In the genomic region with DNA sequence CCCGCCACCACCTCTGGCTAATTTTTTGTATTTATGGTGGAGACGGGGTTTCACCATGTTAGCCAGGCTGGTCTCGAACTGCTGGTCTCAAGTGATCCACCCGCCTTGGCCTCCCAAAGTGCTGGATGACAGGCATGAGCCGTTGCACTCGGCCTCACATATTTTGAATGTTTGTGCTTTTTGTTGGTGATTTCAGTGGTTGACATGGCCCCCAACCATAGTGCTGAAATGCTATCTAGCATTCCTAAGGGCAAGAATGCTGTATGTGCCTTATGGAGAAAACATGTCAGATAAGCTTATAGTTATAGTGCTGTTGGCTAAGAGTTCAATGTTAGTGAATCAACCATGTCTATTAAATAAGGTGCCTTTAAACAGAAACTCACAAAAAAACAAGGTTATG, we compare ENCODE assay signal across 27 cellular contexts. TPM values are rescaled to one million over a fixed set of nuclear protein-coding genes. Genes with fewer than 3 reads are reported as not detected.
DNase-seq lines count a peak whose midpoint lies in the region; ATAC-seq, FAIRE-seq and TF ChIP-seq lines count a peak whose summit lies in the region.
"Had no signal": no experiment of that assay in that cellular context is flagged by ENCODE, and none has a peak within 500 bp of the region (broad histone marks: within the 10 kb centered on the region; RNA-seq: fewer than 3 reads in every experiment).

No MANE protein-coding gene starts in this region.

- WGBS in heart right ventricle, 2 donors = 83 to 92% methylated on average over 6 of the region's 6 CpGs

- TF ChIP-seq CTCF in heart right ventricle (IDR thresholded peaks at IDR 0.05) (no peak), kidney (IDR thresholded peaks at IDR 0.05; ENCODE audit: borderline replicate concordance, extremely low read depth, insufficient read depth) (no peak), foreskin fibroblast (IDR thresholded peaks at IDR 0.05; ENCODE audit: low read depth, low read length) (no peak)

- H3K4me1 ChIP-seq in heart right ventricle (peaks cover 12 to 25% (median 20%) of the 10 kb centered on the region in 9 donors), kidney (ENCODE audit: control insufficient read depth in 1 of 2, insufficient read depth in 1 of 2, low read depth in 1 of 2, low read length in 2 of 2) (no peaks in the 10 kb centered on the region)
- H3K4me1 ChIP-seq: ascending aorta had no signal

- H3K27ac Mint-ChIP-seq in T-helper 17 cell = peak overlapping the region; percentile 72
- H3K27ac Mint-ChIP-seq: type B pancreatic cell had no signal

- H3K27me3 ChIP-seq in heart right ventricle = no peaks in the 10 kb centered on the region
- H3K27me3 ChIP-seq: ascending aorta; BLaER1 treated with 17β-estradiol and CSF1 and Interleukin-3, amounts not matched to agents 10 nM and 100 nM; SJCRH30 had no signal

- H3K27ac ChIP-seq in heart right ventricle = no peak overlapping the region
- no peak overlapping the region for H3K27ac ChIP-seq in kidney (ENCODE audit: low read depth in 2 of 2, low read length in 2 of 2)
- H3K27ac ChIP-seq: ascending aorta, left ventricle myocardium inferior, SJCRH30, skin epidermis had no signal

- peaks cover 62% of the 10 kb centered on the region for H3K4me1 Mint-ChIP-seq in T-helper 17 cell

- no peak for FAIRE-seq in kidney (lab: Jason Lieb, UNC)
- FAIRE-seq: GM12878, H1, TTC549 had no signal

- no peak overlapping the region for H3K9ac ChIP-seq in kidney (ENCODE audit: low read length in 2 of 2)

- H3K36me3 ChIP-seq in heart right ventricle = no peaks in the 10 kb centered on the region
- no peaks in the 10 kb centered on the region for H3K36me3 ChIP-seq in kidney (ENCODE audit: control insufficient read depth in 1 of 2, insufficient read depth in 2 of 2, low read length in 2 of 2)
- H3K36me3 ChIP-seq: ascending aorta, left ventricle myocardium inferior, SJCRH30 had no signal

- intact Hi-C loops in left cardiac atrium (cut with DNase I) = no loop called here
- intact Hi-C loops in heart right ventricle (cut with DNase I) = no loop called here
- intact Hi-C loops in kidney (cut with DNase I) = no loop called here

- no peaks in the 10 kb centered on the region for H3K27me3 Mint-ChIP-seq in T-helper 17 cell
- H3K27me3 Mint-ChIP-seq: type B pancreatic cell had no signal

- peak overlapping the region; percentile 33 for H3K4me3 Mint-ChIP-seq in T-helper 17 cell
- H3K4me3 Mint-ChIP-seq: type B pancreatic cell had no signal

- no peak for ATAC-seq in left cardiac atrium
- no peak for ATAC-seq in heart right ventricle
- no peak for ATAC-seq in T-helper 17 cell
- no peak for ATAC-seq in HG03354 (IDR thresholded peaks at IDR 0.05; ENCODE audit: poor library complexity, severe bottlenecking, unreplicated experiment)
- ATAC-seq: activated CD4-positive, CD25-positive, alpha-beta regulatory T cell treated with anti-CD3 and anti-CD28 coated beads, Interleukin-2, amount 50 U/mL, for 24 hours; GM12878 had no signal

- H3K36me3 Mint-ChIP-seq in T-helper 17 cell (ENCODE audit: low read depth) = peaks cover 11% of the 10 kb centered on the region
- H3K36me3 Mint-ChIP-seq: type B pancreatic cell had no signal

- DNase-seq in left cardiac atrium (peak; percentile 2), heart right ventricle (no peak), T-helper 17 cell (no peak), kidney (peak; percentile 39), foreskin fibroblast (no peak), NCI-H526 treated with DMSO at 0.1 percent for 48 hours (lab: John Stamatoyannopoulos, UW) (no peak)
- DNase-seq: activated CD4-positive, alpha-beta T cell treated with anti-CD3 and anti-CD28 coated beads, Interleukin-2, amount 50 U/mL, for 48 hours; activated naive CD4-positive, alpha-beta T cell treated with anti-CD3 and anti-CD28 coated beads, Interleukin-2, amount 50 U/mL, for 16 hours; EL; hypothalamus; left ventricle myocardium inferior; NCI-H1048; NCI-H1694; NCI-H446 treated with DMSO at 0.1 percent for 48 hours; SJCRH30; stimulated activated CD4-positive, alpha-beta T cell treated with anti-CD3 and anti-CD28 coated beads, Interleukin-1b, Interleukin-23, amount 100 ng/mL, for 48 hours; stimulated activated CD8-positive, alpha-beta memory T cell treated with anti-CD3 and anti-CD28 coated beads, Interleukin-4, amount 100 ng/mL, for 48 hours had no signal

- peaks cover 0 to 7% (median 0%) of the 10 kb centered on the region in 11 donors for H3K9me3 ChIP-seq in heart right ventricle
- H3K9me3 ChIP-seq in T-helper 17 cell (ENCODE audit: control insufficient read depth, low read length, poor library complexity, severe bottlenecking) = no peaks in the 10 kb centered on the region
- H3K9me3 ChIP-seq in kidney (ENCODE audit: control insufficient read depth in 1 of 2, low read length in 2 of 2) = no peaks in the 10 kb centered on the region
- H3K9me3 ChIP-seq: ascending aorta, left ventricle myocardium inferior had no signal

- no peak overlapping the region for H3K4me3 ChIP-seq in heart right ventricle
- no peak overlapping the region for H3K4me3 ChIP-seq in kidney (ENCODE audit: low read length in 2 of 2)
- H3K4me3 ChIP-seq in foreskin fibroblast (ENCODE audit: low read depth in 1 of 2, low read length in 2 of 2) = no peak overlapping the region
- H3K4me3 ChIP-seq: ascending aorta; BLaER1 treated with 17β-estradiol and CSF1 and Interleukin-3, amounts not matched to agents 10 nM and 100 nM; GM12878; left ventricle myocardium inferior; SJCRH30; skin epidermis had no signal

RNA-seq across cellular contexts. Expression of gene ZAP70, which starts 8.9 kb away (rescaled TPM):
- total RNA-seq in left cardiac atrium (1 to 10 TPM; 1.6 to 2.6 TPM), heart right ventricle (1 to 10 TPM in 3 of 10 donors, under 1 TPM in 7; 0.42 to 8.7 (median 0.67) TPM), T-helper 17 cell (100 to 1,000 TPM; 406 to 439 TPM), kidney (15.0 TPM)
- polyA plus RNA-seq in heart right ventricle (1 to 10 TPM in 1 of 2 donors, under 1 TPM in 1; 0.61 to 1.3 TPM), kidney (ENCODE audit: insufficient read depth, low read depth, low replicate concordance) (0.37 TPM)
- total RNA-seq: H1, renal cortical epithelial cell had no signal

RNA-seq across cellular contexts. Expression of gene C2orf92, which starts 52.7 kb away (rescaled TPM):
- 1 to 10 TPM; 2.7 to 3.9 TPM for total RNA-seq in left cardiac atrium
- total RNA-seq in heart right ventricle = 1 to 10 TPM; 1.5 to 4.4 (median 2.9) TPM
- 10 to 100 TPM in 1 of 2 donors, under 1 TPM in 1; 0.83 to 25.4 TPM for polyA plus RNA-seq in heart right ventricle
- total RNA-seq in T-helper 17 cell = 10 to 100 TPM; 12.5 to 13.5 TPM
- 7.3 TPM for total RNA-seq in kidney
- polyA plus RNA-seq in kidney (ENCODE audit: insufficient read depth, low read depth, low replicate concordance) = 3.3 TPM

RNA-seq across cellular contexts. Expression of gene ACTR1B, which starts 58.4 kb away (rescaled TPM):
- 10 to 100 TPM; 51.0 to 65.3 TPM for total RNA-seq in left cardiac atrium
- 10 to 100 TPM; 62.8 to 78.1 (median 71.4) TPM for total RNA-seq in heart right ventricle
- polyA plus RNA-seq in heart right ventricle = 10 to 100 TPM; 43.4 to 87.5 TPM
- total RNA-seq in T-helper 17 cell = 10 to 100 TPM; 90.9 to 98.0 TPM
- 76.7 TPM for total RNA-seq in kidney
- 62.4 TPM for polyA plus RNA-seq in kidney (ENCODE audit: insufficient read depth, low read depth, low replicate concordance)

Comparison
In these comparisons a context has a peak if more than half of its experiments do, and no peak if none do; other contexts are left out.
1. DNase-seq: peak in left cardiac atrium (single experiment) and kidney (single experiment); none in heart right ventricle (0 of 2), T-helper 17 cell (0 of 3), foreskin fibroblast (0 of 2) and NCI-H526 treated with DMSO at 0.1 percent for 48 hours (single experiment).
2. RNA of gene ZAP70, which starts 8.9 kb away (total RNA-seq): 406 to 439 TPM in T-helper 17 cell; 15.0 TPM in kidney (single experiment), 1.6 to 2.6 TPM in left cardiac atrium and 0.42 to 8.7 TPM in heart right ventricle; every median in the first group is over 10 times any median in the second.